ENCODE assay signal across 12 cellular contexts in the genomic region with DNA sequence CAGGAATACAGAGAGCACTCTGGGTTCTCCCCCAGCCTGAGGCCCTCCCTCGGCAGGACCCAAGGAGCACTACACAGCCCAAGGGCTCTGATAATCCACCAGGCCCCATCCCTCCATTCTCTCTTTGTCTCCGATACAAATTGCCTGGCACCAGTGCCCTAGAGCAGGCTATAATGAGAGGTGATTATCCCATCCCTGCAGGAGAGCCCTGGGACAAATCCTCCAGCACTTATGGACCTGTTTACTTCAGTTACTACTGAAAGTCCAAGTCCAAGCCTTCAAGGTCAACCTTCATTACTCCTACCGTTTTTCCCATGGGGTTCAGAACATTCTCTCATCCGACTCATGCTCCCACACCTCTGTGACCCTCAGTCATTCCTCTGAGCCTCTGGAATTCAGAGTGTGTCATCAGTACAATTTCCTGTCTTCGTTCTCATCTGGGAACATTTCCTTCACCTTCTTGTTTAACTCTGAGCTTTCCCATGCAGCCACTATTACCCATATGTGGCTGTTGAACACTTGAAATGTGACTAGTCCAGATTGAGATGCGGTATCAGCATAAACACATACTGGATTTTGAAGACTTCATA.
DNase-seq lines count a peak whose midpoint lies in the region; ATAC-seq and TF ChIP-seq lines count a peak whose summit lies in the region.
"Had no signal": no experiment of that assay in that cellular context is flagged by ENCODE, and none has a peak within 500 bp of the region (broad histone marks: within the 10 kb centered on the region; RNA-seq: fewer than 3 reads in every experiment).

No MANE protein-coding gene starts in this region.

- H3K27me3 Mint-ChIP-seq in MCF 10A (ENCODE audit: insufficient read depth, unreplicated experiment) (no peaks in the 10 kb centered on the region), T-cell (peaks cover 13% of the 10 kb centered on the region in 2 donors)

- no peak for TF ChIP-seq POLR2A in breast epithelium (IDR thresholded peaks at IDR 0.05)

- POLR2A ChIA-PET in MCF 10A (lab: Yijun Ruan, JAX) = interaction anchor here (0.7 kb wide), 1 partner anchor 23 kb away, joined by 3 read pairs; no protein-coding TSS in a partner anchor
- POLR2A ChIA-PET in T-cell (lab: Charles Lee) = no interaction called here

- H3K4me1 ChIP-seq in breast epithelium (no peaks in the 10 kb centered on the region), skeletal muscle satellite cell (ENCODE audit: control insufficient read depth, insufficient read depth, low read length) (peaks cover 19% of the 10 kb centered on the region)

- no peaks in the 10 kb centered on the region for H3K27me3 ChIP-seq in breast epithelium
- H3K27me3 ChIP-seq in skeletal muscle satellite cell (ENCODE audit: control insufficient read depth, insufficient read depth, low read length) = no peaks in the 10 kb centered on the region

- DNase-seq in MCF 10A (ENCODE audit: unreplicated experiment) (peak; percentile 69), breast epithelium (ENCODE audit: low spot score in 2 of 2) (no peak), fibroblast of the aortic adventitia (ENCODE audit: low read depth) (peak; percentile 44), T-cell (no peak), GF-D8 (lab: John Stamatoyannopoulos, UW) (no peak)
- DNase-seq: 8988T, NCI-H526, retina, T-helper 9 cell had no signal

- ATAC-seq in SK-N-SH treated with all-trans-retinoic acid at 6 μM for 48 hours = peak; percentile 72
- ATAC-seq in T-cell (replicated peaks in 1 of 4) = no peak
- no peak for ATAC-seq in HG02938 (IDR thresholded peaks at IDR 0.05; ENCODE audit: unreplicated experiment)

- no peak overlapping the region for H3K27ac Mint-ChIP-seq in MCF 10A (ENCODE audit: low read depth, unreplicated experiment)
- no peak overlapping the region for H3K27ac Mint-ChIP-seq in T-cell

- H3K36me3 ChIP-seq in breast epithelium (no peaks in the 10 kb centered on the region), skeletal muscle satellite cell (ENCODE audit: insufficient read depth, low read length) (no peaks in the 10 kb centered on the region)

- H3K4me1 Mint-ChIP-seq in MCF 10A (ENCODE audit: insufficient read depth, unreplicated experiment) (peaks cover 11% of the 10 kb centered on the region), T-cell (peaks cover 0 to 15% (median 3%) of the 10 kb centered on the region in 3 donors)

- no TSS peak for BruUV-seq in MCF 10A (replicated peaks; lab: Mats Ljungman, UMichigan)

- peak overlapping the region; percentile 51 for H3K9ac ChIP-seq in skeletal muscle satellite cell (ENCODE audit: low read depth, low read length)

- intact Hi-C loops in MCF 10A (cut with micrococcal nuclease) = no loop called here
- intact Hi-C loops in breast epithelium (cut with DNase I; ENCODE audit: low total_unique reads) = no loop called here

- no peaks in the 10 kb centered on the region for H3K36me3 Mint-ChIP-seq in MCF 10A (ENCODE audit: insufficient read depth, unreplicated experiment)
- no peaks in the 10 kb centered on the region for H3K36me3 Mint-ChIP-seq in T-cell

- H3K27ac ChIP-seq in breast epithelium = no peak overlapping the region

- no peaks in the 10 kb centered on the region for H3K9me3 Mint-ChIP-seq in MCF 10A (ENCODE audit: unreplicated experiment)
- H3K9me3 Mint-ChIP-seq in T-cell = no peaks in the 10 kb centered on the region

- H3K4me3 ChIP-seq in breast epithelium (no peak overlapping the region), fibroblast of the aortic adventitia (ENCODE audit: low read depth, low read length) (no peak overlapping the region), skeletal muscle satellite cell (ENCODE audit: low read length) (no peak overlapping the region)

- peak overlapping the region; percentile 32 for H3K4me2 ChIP-seq in skeletal muscle satellite cell (ENCODE audit: low read length)

- TF ChIP-seq CTCF in MCF 10A (IDR thresholded peaks at IDR 0.05; ENCODE audit: unreplicated experiment) (no peak), breast epithelium (IDR thresholded peaks at IDR 0.05) (no peak), fibroblast of the aortic adventitia (IDR thresholded peaks at IDR 0.05; ENCODE audit: insufficient read depth, low read length) (no peak)

- H3K9me3 ChIP-seq in breast epithelium (no peaks in the 10 kb centered on the region), skeletal muscle satellite cell (replicated peaks; ENCODE audit: low read length) (no peaks in the 10 kb centered on the region)

- H3K4me3 Mint-ChIP-seq in MCF 10A (ENCODE audit: unreplicated experiment) (no peak overlapping the region), T-cell (no peak overlapping the region)

- CTCF ChIA-PET in MCF 10A (lab: Yijun Ruan, JAX) (interaction anchor here (0.6 kb wide), 1 partner anchor 24 kb away, joined by 3 read pairs; no protein-coding TSS in a partner anchor), T-cell (lab: Charles Lee) (no interaction called here)

TF ChIP-seq in SK-N-SH treated with all-trans-retinoic acid at 6 μM for 48 hours, 23 proteins besides CTCF, POLR2A, EP300 and RAD21:
- TF ChIP-seq, protein P1, sequence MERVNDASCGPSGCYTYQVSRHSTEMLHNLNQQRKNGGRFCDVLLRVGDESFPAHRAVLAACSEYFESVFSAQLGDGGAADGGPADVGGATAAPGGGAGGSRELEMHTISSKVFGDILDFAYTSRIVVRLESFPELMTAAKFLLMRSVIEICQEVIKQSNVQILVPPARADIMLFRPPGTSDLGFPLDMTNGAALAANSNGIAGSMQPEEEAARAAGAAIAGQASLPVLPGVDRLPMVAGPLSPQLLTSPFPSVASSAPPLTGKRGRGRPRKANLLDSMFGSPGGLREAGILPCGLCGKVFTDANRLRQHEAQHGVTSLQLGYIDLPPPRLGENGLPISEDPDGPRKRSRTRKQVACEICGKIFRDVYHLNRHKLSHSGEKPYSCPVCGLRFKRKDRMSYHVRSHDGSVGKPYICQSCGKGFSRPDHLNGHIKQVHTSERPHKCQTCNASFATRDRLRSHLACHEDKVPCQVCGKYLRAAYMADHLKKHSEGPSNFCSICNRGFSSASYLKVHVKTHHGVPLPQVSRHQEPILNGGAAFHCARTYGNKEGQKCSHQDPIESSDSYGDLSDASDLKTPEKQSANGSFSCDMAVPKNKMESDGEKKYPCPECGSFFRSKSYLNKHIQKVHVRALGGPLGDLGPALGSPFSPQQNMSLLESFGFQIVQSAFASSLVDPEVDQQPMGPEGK (CRISPR knock-in tag; IDR thresholded peaks at IDR 0.05; ENCODE audit: borderline replicate concordance) = no peak
- TF ChIP-seq GLIS3 (CRISPR knock-in tag; IDR thresholded peaks at IDR 0.05) = no peak
- TF ChIP-seq, protein P2, sequence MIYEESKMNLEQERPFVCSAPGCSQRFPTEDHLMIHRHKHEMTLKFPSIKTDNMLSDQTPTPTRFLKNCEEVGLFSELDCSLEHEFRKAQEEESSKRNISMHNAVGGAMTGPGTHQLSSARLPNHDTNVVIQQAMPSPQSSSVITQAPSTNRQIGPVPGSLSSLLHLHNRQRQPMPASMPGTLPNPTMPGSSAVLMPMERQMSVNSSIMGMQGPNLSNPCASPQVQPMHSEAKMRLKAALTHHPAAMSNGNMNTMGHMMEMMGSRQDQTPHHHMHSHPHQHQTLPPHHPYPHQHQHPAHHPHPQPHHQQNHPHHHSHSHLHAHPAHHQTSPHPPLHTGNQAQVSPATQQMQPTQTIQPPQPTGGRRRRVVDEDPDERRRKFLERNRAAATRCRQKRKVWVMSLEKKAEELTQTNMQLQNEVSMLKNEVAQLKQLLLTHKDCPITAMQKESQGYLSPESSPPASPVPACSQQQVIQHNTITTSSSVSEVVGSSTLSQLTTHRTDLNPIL (CRISPR knock-in tag; IDR thresholded peaks at IDR 0.05; ENCODE audit: low read depth) = no peak
- TF ChIP-seq, protein P3, sequence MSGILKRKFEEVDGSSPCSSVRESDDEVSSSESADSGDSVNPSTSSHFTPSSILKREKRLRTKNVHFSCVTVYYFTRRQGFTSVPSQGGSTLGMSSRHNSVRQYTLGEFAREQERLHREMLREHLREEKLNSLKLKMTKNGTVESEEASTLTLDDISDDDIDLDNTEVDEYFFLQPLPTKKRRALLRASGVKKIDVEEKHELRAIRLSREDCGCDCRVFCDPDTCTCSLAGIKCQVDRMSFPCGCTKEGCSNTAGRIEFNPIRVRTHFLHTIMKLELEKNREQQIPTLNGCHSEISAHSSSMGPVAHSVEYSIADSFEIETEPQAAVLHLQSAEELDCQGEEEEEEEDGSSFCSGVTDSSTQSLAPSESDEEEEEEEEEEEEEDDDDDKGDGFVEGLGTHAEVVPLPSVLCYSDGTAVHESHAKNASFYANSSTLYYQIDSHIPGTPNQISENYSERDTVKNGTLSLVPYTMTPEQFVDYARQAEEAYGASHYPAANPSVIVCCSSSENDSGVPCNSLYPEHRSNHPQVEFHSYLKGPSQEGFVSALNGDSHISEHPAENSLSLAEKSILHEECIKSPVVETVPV (CRISPR knock-in tag; IDR thresholded peaks at IDR 0.05) = no peak
- no peak for TF ChIP-seq ZFP3 (CRISPR knock-in tag; IDR thresholded peaks at IDR 0.05)
- TF ChIP-seq, protein P4, sequence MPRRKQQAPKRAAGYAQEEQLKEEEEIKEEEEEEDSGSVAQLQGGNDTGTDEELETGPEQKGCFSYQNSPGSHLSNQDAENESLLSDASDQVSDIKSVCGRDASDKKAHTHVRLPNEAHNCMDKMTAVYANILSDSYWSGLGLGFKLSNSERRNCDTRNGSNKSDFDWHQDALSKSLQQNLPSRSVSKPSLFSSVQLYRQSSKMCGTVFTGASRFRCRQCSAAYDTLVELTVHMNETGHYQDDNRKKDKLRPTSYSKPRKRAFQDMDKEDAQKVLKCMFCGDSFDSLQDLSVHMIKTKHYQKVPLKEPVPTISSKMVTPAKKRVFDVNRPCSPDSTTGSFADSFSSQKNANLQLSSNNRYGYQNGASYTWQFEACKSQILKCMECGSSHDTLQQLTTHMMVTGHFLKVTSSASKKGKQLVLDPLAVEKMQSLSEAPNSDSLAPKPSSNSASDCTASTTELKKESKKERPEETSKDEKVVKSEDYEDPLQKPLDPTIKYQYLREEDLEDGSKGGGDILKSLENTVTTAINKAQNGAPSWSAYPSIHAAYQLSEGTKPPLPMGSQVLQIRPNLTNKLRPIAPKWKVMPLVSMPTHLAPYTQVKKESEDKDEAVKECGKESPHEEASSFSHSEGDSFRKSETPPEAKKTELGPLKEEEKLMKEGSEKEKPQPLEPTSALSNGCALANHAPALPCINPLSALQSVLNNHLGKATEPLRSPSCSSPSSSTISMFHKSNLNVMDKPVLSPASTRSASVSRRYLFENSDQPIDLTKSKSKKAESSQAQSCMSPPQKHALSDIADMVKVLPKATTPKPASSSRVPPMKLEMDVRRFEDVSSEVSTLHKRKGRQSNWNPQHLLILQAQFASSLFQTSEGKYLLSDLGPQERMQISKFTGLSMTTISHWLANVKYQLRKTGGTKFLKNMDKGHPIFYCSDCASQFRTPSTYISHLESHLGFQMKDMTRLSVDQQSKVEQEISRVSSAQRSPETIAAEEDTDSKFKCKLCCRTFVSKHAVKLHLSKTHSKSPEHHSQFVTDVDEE (CRISPR knock-in tag; IDR thresholded peaks at IDR 0.05) = no peak
- TF ChIP-seq SNAI2 (CRISPR knock-in tag; IDR thresholded peaks at IDR 0.05) = no peak
- no peak for TF ChIP-seq OSR1 (CRISPR knock-in tag; IDR thresholded peaks at IDR 0.05)

Comparison
In these comparisons a context has a peak if more than half of its experiments do, and no peak if none do; other contexts are left out.
1. DNase-seq: peak in MCF 10A (single experiment) and fibroblast of the aortic adventitia (single experiment); none in breast epithelium (0 of 2), T-cell (0 of 34) and GF-D8 (single experiment).